ENCODE assay signal across 8 cellular contexts in genomic region chr4:76028242-76028859, GRCh38. TPM values are rescaled to one million over a fixed set of nuclear protein-coding genes. Genes with fewer than 3 reads are reported as not detected.
DNase-seq lines count a peak whose midpoint lies in the region; ATAC-seq and TF ChIP-seq lines count a peak whose summit lies in the region.

No MANE protein-coding gene starts in this region.

- peak; percentile 54 for DNase-seq in A673 (ENCODE audit: low spot score)
- DNase-seq in LNCaP clone FGC (ENCODE audit: low read depth) = no peak
- DNase-seq in activated CD8-positive, alpha-beta T cell treated with anti-CD3 and anti-CD28 coated beads, Interleukin-2, amount 10 ng/mL, durations not matched to agents 7 days and 5 days = no peak
- peak; percentile 25 for DNase-seq in kidney tubule cell (ENCODE audit: low spot score)
- no peak for DNase-seq in glutamatergic neuron
- no peak for DNase-seq in thyroid gland
- no peak for DNase-seq in SW480 (ENCODE audit: low spot score)

- CTCF ChIA-PET in A673 (lab: Charles Lee) = no interaction called here
- CTCF ChIA-PET in activated CD8-positive, alpha-beta T cell treated with anti-CD3 and anti-CD28 coated beads, Interleukin-2, amount 10 ng/mL, durations not matched to agents 7 days and 5 days (lab: Charles Lee) = no interaction called here

- 44 to 57% methylated on average over 8 of the region's 8 CpGs for WGBS in thyroid gland, 2 donors

- peaks cover 15% of the 10 kb centered on the region for H3K4me1 Mint-ChIP-seq in activated CD8-positive, alpha-beta T cell treated with anti-CD3 and anti-CD28 coated beads, Interleukin-2, amount 10 ng/mL, durations not matched to agents 7 days and 5 days (ENCODE audit: low read depth)
- no peaks in the 10 kb centered on the region for H3K4me1 Mint-ChIP-seq in glutamatergic neuron (ENCODE audit: low read depth, unreplicated experiment)

- H3K4me3 ChIP-seq in A673 (ENCODE audit: low read depth, low read length, poor library complexity, severe bottlenecking) (peak overlapping the region; percentile 20), LNCaP clone FGC (ENCODE audit: low read depth, low read length) (peak overlapping the region; percentile 17; the same call in 1 of the 2 replicates), thyroid gland (replicated peaks in 1 of 3) (no peak overlapping the region)

- no peak overlapping the region for H3K27ac Mint-ChIP-seq in activated CD8-positive, alpha-beta T cell treated with anti-CD3 and anti-CD28 coated beads, Interleukin-2, amount 10 ng/mL, durations not matched to agents 7 days and 5 days
- no peak overlapping the region for H3K27ac Mint-ChIP-seq in glutamatergic neuron (ENCODE audit: unreplicated experiment)

- TF ChIP-seq CTCF in A673 (conservative IDR thresholded peaks at IDR 0.05; ENCODE audit: low read depth, low read length) (no peak), LNCaP clone FGC (IDR thresholded peaks at IDR 0.05; ENCODE audit: control insufficient read depth, extremely low read depth, insufficient read depth) (no peak), glutamatergic neuron (IDR thresholded peaks at IDR 0.05; ENCODE audit: partially characterized antibody, unreplicated experiment) (no peak), thyroid gland (IDR thresholded peaks at IDR 0.05) (no peak)

- H3K36me3 ChIP-seq in A673 (ENCODE audit: insufficient read depth, low read length, poor library complexity, severe bottlenecking) = no peaks in the 10 kb centered on the region
- H3K36me3 ChIP-seq in thyroid gland = no peaks in the 10 kb centered on the region

- intact Hi-C loops in A673 (cut with micrococcal nuclease; ENCODE audit: unreplicated experiment) (no loop called here), thyroid gland (cut with DNase I) (no loop called here)

- H3K27ac ChIP-seq in A673 (ENCODE audit: low read depth, low read length, poor library complexity, severe bottlenecking) (peak overlapping the region; percentile 51), thyroid gland (no peak overlapping the region)

- H3K36me3 Mint-ChIP-seq in activated CD8-positive, alpha-beta T cell treated with anti-CD3 and anti-CD28 coated beads, Interleukin-2, amount 10 ng/mL, durations not matched to agents 7 days and 5 days (ENCODE audit: low read depth) = no peaks in the 10 kb centered on the region
- H3K36me3 Mint-ChIP-seq in glutamatergic neuron (ENCODE audit: unreplicated experiment) = no peaks in the 10 kb centered on the region

- H3K27me3 ChIP-seq in A673 (replicated peaks; ENCODE audit: insufficient read depth, low read depth, low read length, poor library complexity) (no peaks in the 10 kb centered on the region), thyroid gland (no peaks in the 10 kb centered on the region)

- POLR2A ChIA-PET in A673 (lab: Charles Lee; ENCODE audit: low non-redundant PET) = no interaction called here
- POLR2A ChIA-PET in activated CD8-positive, alpha-beta T cell treated with anti-CD3 and anti-CD28 coated beads, Interleukin-2, amount 10 ng/mL, durations not matched to agents 7 days and 5 days (lab: Charles Lee) = no interaction called here

- H3K27me3 Mint-ChIP-seq in activated CD8-positive, alpha-beta T cell treated with anti-CD3 and anti-CD28 coated beads, Interleukin-2, amount 10 ng/mL, durations not matched to agents 7 days and 5 days (ENCODE audit: low read depth) = peaks cover 7% of the 10 kb centered on the region
- H3K27me3 Mint-ChIP-seq in glutamatergic neuron (ENCODE audit: unreplicated experiment) = peaks cover 3% of the 10 kb centered on the region

- BruUV-seq in A673 (replicated peaks; lab: Mats Ljungman, UMichigan) = no TSS peak

- no peaks in the 10 kb centered on the region for H3K4me1 ChIP-seq in A673 (ENCODE audit: insufficient read depth, low read length, poor library complexity, severe bottlenecking)
- no peaks in the 10 kb centered on the region for H3K4me1 ChIP-seq in thyroid gland

- no peaks in the 10 kb centered on the region for H3K9me3 Mint-ChIP-seq in activated CD8-positive, alpha-beta T cell treated with anti-CD3 and anti-CD28 coated beads, Interleukin-2, amount 10 ng/mL, durations not matched to agents 7 days and 5 days (ENCODE audit: insufficient read depth)
- H3K9me3 Mint-ChIP-seq in glutamatergic neuron (ENCODE audit: unreplicated experiment) = no peaks in the 10 kb centered on the region

- peak; percentile 36 for ATAC-seq in activated CD8-positive, alpha-beta T cell treated with anti-CD3 and anti-CD28 coated beads, Interleukin-2, amount 10 ng/mL, durations not matched to agents 7 days and 5 days
- ATAC-seq in HG03521 (IDR thresholded peaks at IDR 0.05; ENCODE audit: unreplicated experiment) = no peak

- TF ChIP-seq POLR2A in thyroid gland (IDR thresholded peaks at IDR 0.05) = no peak

- H3K4me3 Mint-ChIP-seq in activated CD8-positive, alpha-beta T cell treated with anti-CD3 and anti-CD28 coated beads, Interleukin-2, amount 10 ng/mL, durations not matched to agents 7 days and 5 days = peak overlapping the region; percentile 24
- no peak overlapping the region for H3K4me3 Mint-ChIP-seq in glutamatergic neuron (ENCODE audit: unreplicated experiment)

- H3K9me3 ChIP-seq in A673 (ENCODE audit: low read depth, low read length, poor library complexity, severe bottlenecking) (no peaks in the 10 kb centered on the region), thyroid gland (no peaks in the 10 kb centered on the region)

RNA-seq across cellular contexts. Expression of gene CXCL10, which starts 5.1 kb away (rescaled TPM):
- 0.79 and 1.0 TPM in 2 replicates for total RNA-seq in A673 (2021)
- not detected for total RNA-seq in activated CD8-positive, alpha-beta T cell treated with anti-CD3 and anti-CD28 coated beads, Interleukin-2, amount 10 ng/mL, durations not matched to agents 7 days and 5 days
- not detected for total RNA-seq in glutamatergic neuron (ENCODE audit: unreplicated experiment)
- 1 to 10 TPM in 1 of 4 donors, not detected in 3; 2.7 TPM for total RNA-seq in thyroid gland

RNA-seq across cellular contexts. Expression of gene CXCL11, which starts 7.5 kb away (rescaled TPM):
- total RNA-seq in A673 (2021) = 0.30 and 0.50 TPM in 2 replicates
- total RNA-seq in activated CD8-positive, alpha-beta T cell treated with anti-CD3 and anti-CD28 coated beads, Interleukin-2, amount 10 ng/mL, durations not matched to agents 7 days and 5 days = not detected
- not detected for total RNA-seq in glutamatergic neuron (ENCODE audit: unreplicated experiment)
- 1 to 10 TPM in 1 of 4 donors, not detected in 3; 1.3 TPM for total RNA-seq in thyroid gland

RNA-seq across cellular contexts. Expression of gene CXCL9, which starts 21.0 kb away (rescaled TPM):
- total RNA-seq in A673 (2021) (not detected in 2 replicates), glutamatergic neuron (ENCODE audit: unreplicated experiment) (not detected), thyroid gland (1 to 10 TPM in 3 of 4 donors, under 1 TPM in 1; 0.75 to 3.8 (median 1.7) TPM)
- not detected for total RNA-seq in activated CD8-positive, alpha-beta T cell treated with anti-CD3 and anti-CD28 coated beads, Interleukin-2, amount 10 ng/mL, durations not matched to agents 7 days and 5 days

RNA-seq across cellular contexts. Expression of gene SDAD1, which starts 37.6 kb away (rescaled TPM):
- total RNA-seq in A673 (2021) = 24.0 and 28.3 TPM in 2 replicates
- total RNA-seq in activated CD8-positive, alpha-beta T cell treated with anti-CD3 and anti-CD28 coated beads, Interleukin-2, amount 10 ng/mL, durations not matched to agents 7 days and 5 days = 10 to 100 TPM; 44.8 to 45.6 TPM
- total RNA-seq in glutamatergic neuron (ENCODE audit: unreplicated experiment) = 30.4 TPM
- 10 to 100 TPM; 40.7 to 57.1 (median 45.8) TPM for total RNA-seq in thyroid gland

RNA-seq across cellular contexts. Expression of gene ART3, which starts 46.2 kb away (rescaled TPM):
- total RNA-seq in A673 (2021) (not detected in 2 replicates), glutamatergic neuron (ENCODE audit: unreplicated experiment) (not detected), thyroid gland (1 to 10 TPM in 1 of 4 donors, not detected in 3; 2.1 TPM)
- total RNA-seq in activated CD8-positive, alpha-beta T cell treated with anti-CD3 and anti-CD28 coated beads, Interleukin-2, amount 10 ng/mL, durations not matched to agents 7 days and 5 days = not detected

Comparison
In these comparisons a context has a peak if more than half of its experiments do, and no peak if none do; other contexts are left out.
1. DNase-seq: peak in A673 (single experiment) and kidney tubule cell (single experiment); none in LNCaP clone FGC (single experiment), activated CD8-positive, alpha-beta T cell treated with anti-CD3 and anti-CD28 coated beads, Interleukin-2, amount 10 ng/mL, durations not matched to agents 7 days and 5 days (single experiment), glutamatergic neuron (single experiment), thyroid gland (0 of 2) and SW480 (single experiment).
2. H3K4me3 ChIP-seq: peak in A673 (single experiment) and LNCaP clone FGC (single experiment); none in thyroid gland (0 of 3).